In genomic region chr6:118382126-118382525, GRCh38 we compare ENCODE assay signal across 14 cellular contexts.
"Had no signal": no experiment of that assay in that cellular context is flagged by ENCODE, and none has a peak within 500 bp of the region (broad histone marks: within the 10 kb centered on the region; RNA-seq: fewer than 3 reads in every experiment).

No MANE protein-coding gene starts in this region.

- H3K27me3 ChIP-seq: neutrophil, sigmoid colon, thyroid gland had no signal

- H3K79me2 ChIP-seq: parathyroid adenoma had no signal

- H2AFZ ChIP-seq: parathyroid adenoma had no signal

- H3K36me3 ChIP-seq: neutrophil, sigmoid colon, thyroid gland had no signal

- H3K9ac ChIP-seq: parathyroid adenoma had no signal

- FAIRE-seq: TTC549, urothelium cell line had no signal

- H3K9me3 ChIP-seq: neutrophil, thyroid gland had no signal

- H3K4me1 ChIP-seq: parathyroid adenoma, thyroid gland had no signal

- H3K4me3 ChIP-seq: sigmoid colon, thyroid gland had no signal

- ATAC-seq: effector memory CD8-positive, alpha-beta T cell; natural killer cell treated with Interleukin-12 subunit alpha and Interleukin-12 subunit beta and Interleukin-15 and Interleukin-18, amount 100 ng/mL, for 72 hours; stimulated activated effector memory CD8-positive, alpha-beta T cell treated with anti-CD3 and anti-CD28 coated beads, Interleukin-12 subunit alpha, Interleukin-12 subunit beta, amount 100 ng/mL, for 72 hours had no signal

- DNase-seq: activated CD4-positive, alpha-beta memory T cell treated with anti-CD3 and anti-CD28 coated beads for 36 hours; amniotic stem cell; effector memory CD8-positive, alpha-beta T cell; foreskin fibroblast; sigmoid colon; stimulated activated CD4-positive, alpha-beta T cell treated with anti-CD3 and anti-CD28 coated beads, Interleukin-4, amount 100 ng/mL, for 24 hours; thyroid gland had no signal

- H3K27ac ChIP-seq: epithelial cell of prostate, neutrophil, parathyroid adenoma, sigmoid colon, thyroid gland had no signal
